In the genomic region with DNA sequence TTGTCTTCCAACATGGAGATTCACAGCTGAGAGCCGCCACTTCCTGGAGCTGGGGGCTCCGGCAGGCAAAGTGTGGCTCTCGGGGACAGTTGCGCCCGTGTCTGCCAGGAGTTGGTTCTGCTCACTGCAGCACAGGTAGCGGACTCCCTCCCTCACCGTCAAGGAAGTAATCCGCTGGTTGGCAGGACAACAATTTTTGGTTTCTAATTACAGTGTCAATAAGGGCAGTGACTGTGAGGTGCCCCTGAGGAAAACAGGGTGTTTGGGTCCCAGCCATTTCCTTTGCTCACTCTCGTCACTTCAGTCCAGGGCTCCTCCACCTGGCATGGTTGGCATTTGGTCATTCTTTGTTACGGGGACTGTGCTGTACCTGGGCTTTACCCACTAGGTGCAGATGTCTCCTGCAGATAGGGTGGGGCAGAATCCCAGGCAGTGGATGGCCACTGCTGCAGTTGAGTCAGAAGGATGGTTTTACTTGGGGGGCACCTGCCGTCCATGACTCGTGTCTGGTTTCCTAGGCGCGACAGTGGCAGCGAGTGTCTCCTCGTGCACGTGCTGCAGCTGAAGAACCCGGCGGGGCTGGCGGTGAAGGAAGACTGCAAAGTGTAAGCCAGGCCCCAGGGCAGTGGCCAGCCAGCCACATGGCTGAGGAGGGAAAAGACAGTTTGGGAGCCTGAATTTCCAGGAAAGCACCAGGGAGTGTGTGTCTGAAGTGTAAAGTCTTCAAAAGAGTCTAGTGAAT, we compare ENCODE assay signal across 26 cellular contexts.
"Had no signal": no experiment of that assay in that cellular context is flagged by ENCODE, and none has a peak within 500 bp of the region (broad histone marks: within the 10 kb centered on the region; RNA-seq: fewer than 3 reads in every experiment).

No MANE protein-coding gene starts in this region.

- H3K4me3 ChIP-seq: coronary artery, left ventricle myocardium inferior, lower lobe of right lung, psoas muscle, sigmoid colon, thoracic aorta, transverse colon, upper lobe of right lung, uterus had no signal

- FAIRE-seq: endometrium, frontal cortex had no signal

- ATAC-seq: effector memory CD8-positive, alpha-beta T cell; left colon; natural killer cell; psoas muscle; right cardiac atrium; stimulated activated memory B cell treated with anti-CD40 and anti-IgM and Interleukin-4, amounts not matched to agents 10 μg/mL and 1 μg/mL and 100 μg/mL, for 72 hours; upper lobe of right lung had no signal

- H3K36me3 ChIP-seq: transverse colon, uterus had no signal

- H3K4me3 Mint-ChIP-seq: effector memory CD8-positive, alpha-beta T cell; immature natural killer cell; natural killer cell; neural crest cell; stimulated activated memory B cell treated with anti-CD40 and anti-IgM and Interleukin-4, amounts not matched to agents 10 μg/mL and 1 μg/mL and 100 μg/mL, for 72 hours; stimulated activated naive CD8-positive, alpha-beta T cell treated with anti-CD3 and anti-CD28 coated beads, Interleukin-15, Interleukin-2, amounts not matched to agents 100 ng/mL and 50 ng/mL, for 24 hours had no signal

- H3K4me1 ChIP-seq: psoas muscle, transverse colon, uterus had no signal

- DNase-seq: dermis blood vessel endothelial cell; effector memory CD8-positive, alpha-beta T cell; hypothalamus; immature natural killer cell; islet precursor cell; kidney glomerular epithelial cell; left colon; left ventricle myocardium inferior; lower lobe of right lung; natural killer cell; psoas muscle; right cardiac atrium; sigmoid colon; stimulated activated CD4-positive, alpha-beta T cell treated with anti-CD3 and anti-CD28 coated beads, Interleukin-2, amount 100 ng/mL, for 24 hours; stimulated activated CD4-positive, alpha-beta T cell treated with anti-CD3 and anti-CD28 coated beads, Interleukin-4, amount 100 ng/mL, for 24 hours; transverse colon; upper lobe of right lung; uterus had no signal

- H3K36me3 Mint-ChIP-seq: natural killer cell had no signal

- H3K9me3 ChIP-seq: left ventricle myocardium inferior, lower lobe of right lung, neutrophil, psoas muscle, sigmoid colon, thoracic aorta, transverse colon, upper lobe of right lung had no signal

- H3K27me3 ChIP-seq: neutrophil, sigmoid colon, transverse colon, upper lobe of right lung, uterus had no signal

- H3K27me3 Mint-ChIP-seq: effector memory CD8-positive, alpha-beta T cell; stimulated activated memory B cell treated with anti-CD40 and anti-IgM and Interleukin-4, amounts not matched to agents 10 μg/mL and 1 μg/mL and 100 μg/mL, for 72 hours; stimulated activated naive CD8-positive, alpha-beta T cell treated with anti-CD3 and anti-CD28 coated beads, Interleukin-15, Interleukin-2, amounts not matched to agents 100 ng/mL and 50 ng/mL, for 24 hours had no signal

- H3K9me3 Mint-ChIP-seq: effector memory CD8-positive, alpha-beta T cell; immature natural killer cell; natural killer cell; stimulated activated memory B cell treated with anti-CD40 and anti-IgM and Interleukin-4, amounts not matched to agents 10 μg/mL and 1 μg/mL and 100 μg/mL, for 72 hours; stimulated activated naive CD8-positive, alpha-beta T cell treated with anti-CD3 and anti-CD28 coated beads, Interleukin-15, Interleukin-2, amounts not matched to agents 100 ng/mL and 50 ng/mL, for 24 hours had no signal

- H3K27ac ChIP-seq: coronary artery, left ventricle myocardium inferior, lower lobe of right lung, neutrophil, psoas muscle, sigmoid colon, thoracic aorta, transverse colon, upper lobe of right lung, uterus had no signal

- H3K27ac Mint-ChIP-seq: effector memory CD8-positive, alpha-beta T cell; immature natural killer cell; natural killer cell; stimulated activated memory B cell treated with anti-CD40 and anti-IgM and Interleukin-4, amounts not matched to agents 10 μg/mL and 1 μg/mL and 100 μg/mL, for 72 hours; stimulated activated naive CD8-positive, alpha-beta T cell treated with anti-CD3 and anti-CD28 coated beads, Interleukin-15, Interleukin-2, amounts not matched to agents 100 ng/mL and 50 ng/mL, for 24 hours had no signal

- H3K4me1 Mint-ChIP-seq: neural crest cell had no signal
